17 cellular contexts compared by ENCODE assay signal in the genomic region with DNA sequence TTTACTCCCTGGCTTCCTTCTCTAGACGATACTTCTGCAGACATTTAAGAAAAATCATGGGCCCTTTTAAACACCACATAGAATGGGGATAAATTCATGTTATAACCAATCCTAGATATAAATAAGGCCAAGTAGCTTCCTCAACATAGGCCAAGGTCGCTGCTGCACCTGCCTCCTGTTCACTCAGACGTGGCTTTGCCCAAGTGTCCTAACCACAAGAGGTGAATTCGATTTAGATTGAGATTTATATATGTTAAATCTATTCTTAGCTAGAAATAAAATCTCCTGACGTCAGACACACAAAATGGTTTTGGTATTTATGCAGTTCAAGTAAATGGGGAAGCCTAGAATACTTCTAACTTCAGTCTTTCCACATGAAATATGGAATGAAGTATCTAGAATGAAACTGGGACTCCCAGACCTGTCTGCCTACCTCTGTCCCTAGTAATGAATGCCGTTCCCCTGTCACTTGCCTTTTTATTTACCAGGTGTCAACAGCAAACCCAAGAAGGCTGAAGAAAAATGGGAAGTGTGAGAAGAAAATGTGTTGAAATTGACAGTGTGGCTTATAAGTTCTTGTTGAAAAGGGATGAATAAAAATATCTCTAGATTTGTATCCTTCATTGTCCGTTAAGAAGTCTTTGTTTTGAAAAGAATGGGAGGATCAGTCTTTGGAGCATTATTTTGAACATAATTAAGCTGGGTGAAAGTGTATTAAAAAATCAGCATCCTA. TPM values are rescaled to one million over a fixed set of nuclear protein-coding genes. Genes with fewer than 3 reads are reported as not detected.
"Had no signal": no experiment of that assay in that cellular context is flagged by ENCODE, and none has a peak within 500 bp of the region (broad histone marks: within the 10 kb centered on the region; RNA-seq: fewer than 3 reads in every experiment).

No MANE protein-coding gene starts in this region.

- DNase-seq: activated CD4-positive, alpha-beta T cell treated with anti-CD3 and anti-CD28 coated beads for 1 hour; activated CD4-positive, alpha-beta T cell treated with anti-CD3 and anti-CD28 coated beads, Interleukin-2, amount 50 U/mL, for 48 hours; activated CD8-positive, alpha-beta memory T cell treated with anti-CD3 and anti-CD28 coated beads, Interleukin-2, amount 10 ng/mL, durations not matched to agents 7 days and 5 days; activated naive CD4-positive, alpha-beta T cell treated with anti-CD3 and anti-CD28 coated beads, Interleukin-2, amount 10 ng/mL, durations not matched to agents 7 days and 5 days; activated T-cell treated with anti-CD3 and anti-CD28 coated beads, Interleukin-2, amount 50 U/mL, for 1 hour; effector memory CD8-positive, alpha-beta T cell; foreskin melanocyte; head of caudate nucleus; pancreas; stimulated activated CD4-positive, alpha-beta T cell treated with anti-CD3 and anti-CD28 coated beads, Interleukin-2, amount 100 ng/mL, for 48 hours; stimulated activated naive CD4-positive, alpha-beta T cell; uterus had no signal

- H3K9me3 ChIP-seq: ascending aorta, breast epithelium, pancreas, uterus had no signal

- H3K4me3 Mint-ChIP-seq: activated CD8-positive, alpha-beta memory T cell treated with anti-CD3 and anti-CD28 coated beads, Interleukin-2, amount 10 ng/mL, durations not matched to agents 7 days and 5 days; activated naive CD4-positive, alpha-beta T cell treated with anti-CD3 and anti-CD28 coated beads, Interleukin-2, amount 10 ng/mL, durations not matched to agents 7 days and 5 days; dendritic cell treated with granulocyte-macrophage colony-stimulating factor and Interleukin-4, amounts not matched to agents 40 ng/mL and 50 ng/mL, for 4 days; effector memory CD8-positive, alpha-beta T cell; neural progenitor cell had no signal

- H3K4me3 ChIP-seq: ascending aorta, breast epithelium, neural progenitor cell, pancreas, tibial nerve, uterus had no signal

- H3K9ac ChIP-seq: neural progenitor cell had no signal

- H3K9me3 Mint-ChIP-seq: activated naive CD4-positive, alpha-beta T cell treated with anti-CD3 and anti-CD28 coated beads, Interleukin-2, amount 10 ng/mL, durations not matched to agents 7 days and 5 days; dendritic cell treated with granulocyte-macrophage colony-stimulating factor and Interleukin-4, amounts not matched to agents 40 ng/mL and 50 ng/mL, for 4 days; effector memory CD8-positive, alpha-beta T cell had no signal

- H2AFZ ChIP-seq: neural progenitor cell had no signal

- H3K4me1 Mint-ChIP-seq: activated CD8-positive, alpha-beta memory T cell treated with anti-CD3 and anti-CD28 coated beads, Interleukin-2, amount 10 ng/mL, durations not matched to agents 7 days and 5 days; activated naive CD4-positive, alpha-beta T cell treated with anti-CD3 and anti-CD28 coated beads, Interleukin-2, amount 10 ng/mL, durations not matched to agents 7 days and 5 days; neural progenitor cell had no signal

- ATAC-seq: activated CD8-positive, alpha-beta memory T cell treated with anti-CD3 and anti-CD28 coated beads, Interleukin-2, amount 10 ng/mL, durations not matched to agents 7 days and 5 days; effector memory CD8-positive, alpha-beta T cell; pancreas had no signal

- H3K4me1 ChIP-seq: ascending aorta, breast epithelium, neural progenitor cell, pancreas, tibial nerve, uterus had no signal

- H3K4me2 ChIP-seq: neural progenitor cell had no signal

- H3K36me3 ChIP-seq: ascending aorta, breast epithelium, pancreas, tibial nerve, uterus had no signal

- H3K36me3 Mint-ChIP-seq: activated CD8-positive, alpha-beta memory T cell treated with anti-CD3 and anti-CD28 coated beads, Interleukin-2, amount 10 ng/mL, durations not matched to agents 7 days and 5 days; activated naive CD4-positive, alpha-beta T cell treated with anti-CD3 and anti-CD28 coated beads, Interleukin-2, amount 10 ng/mL, durations not matched to agents 7 days and 5 days; neural progenitor cell had no signal

- H3K27ac ChIP-seq: ascending aorta, breast epithelium, neural progenitor cell, pancreas, tibial nerve, uterus had no signal

- H3K27me3 ChIP-seq: ascending aorta, breast epithelium, neural progenitor cell, pancreas, tibial nerve, uterus had no signal

- FAIRE-seq: pancreas had no signal

- H3K27ac Mint-ChIP-seq: activated CD8-positive, alpha-beta memory T cell treated with anti-CD3 and anti-CD28 coated beads, Interleukin-2, amount 10 ng/mL, durations not matched to agents 7 days and 5 days; activated naive CD4-positive, alpha-beta T cell treated with anti-CD3 and anti-CD28 coated beads, Interleukin-2, amount 10 ng/mL, durations not matched to agents 7 days and 5 days; effector memory CD8-positive, alpha-beta T cell; neural progenitor cell had no signal

RNA-seq across cellular contexts. Expression of gene KIAA1549L, which starts 13.1 kb away (rescaled TPM):
- total RNA-seq: activated CD8-positive, alpha-beta memory T cell treated with anti-CD3 and anti-CD28 coated beads, Interleukin-2, amount 10 ng/mL, durations not matched to agents 7 days and 5 days; ascending aorta had no signal
